2 cellular contexts compared by ENCODE assay signal in genomic region chr4:126627255-126627654, GRCh38.
TF ChIP-seq lines count a peak whose summit lies in the region.

No MANE protein-coding gene starts in this region.

TF ChIP-seq in IMR-90, 13 proteins besides CTCF, POLR2A, EP300 and RAD21 (continued from another document):
- TF ChIP-seq USF2 (IDR thresholded peaks at IDR 0.05; ENCODE audit: low read depth, low read length) = no peak
- no peak for TF ChIP-seq MAFK (IDR thresholded peaks at IDR 0.05; ENCODE audit: low read depth, low read length)
- no peak for TF ChIP-seq CEBPB (IDR thresholded peaks at IDR 0.05; ENCODE audit: low read depth, low read length)
- TF ChIP-seq BHLHE40 (IDR thresholded peaks at IDR 0.05; ENCODE audit: low read depth, low read length) = no peak
- no peak for TF ChIP-seq ELK1 (IDR thresholded peaks at IDR 0.05; ENCODE audit: borderline replicate concordance, low read depth, low read length)

TF ChIP-seq in WTC11, 78 proteins besides CTCF, POLR2A, EP300 and RAD21 (continued from another document):
- TF ChIP-seq USF1 (CRISPR knock-in tag; IDR thresholded peaks at IDR 0.05) (no peak), MYBL2 (CRISPR knock-in tag; IDR thresholded peaks at IDR 0.05) (no peak), ZNF671 (CRISPR knock-in tag; IDR thresholded peaks at IDR 0.05) (no peak), ZNF396 (CRISPR knock-in tag; IDR thresholded peaks at IDR 0.05; ENCODE audit: borderline replicate concordance) (no peak), GTF2I (CRISPR knock-in tag; conservative IDR thresholded peaks at IDR 0.05) (no peak), NR1H2 (CRISPR knock-in tag; IDR thresholded peaks at IDR 0.05) (no peak), FOXP1 (CRISPR knock-in tag; IDR thresholded peaks at IDR 0.05; ENCODE audit: borderline replicate concordance) (no peak), ATF6 (CRISPR knock-in tag; IDR thresholded peaks at IDR 0.05) (no peak)
